Comparison of ENCODE assay signal across 7 cellular contexts in genomic region chr5:125410501-125411162, GRCh38.
DNase-seq lines count a peak whose midpoint lies in the region; ATAC-seq, FAIRE-seq and TF ChIP-seq lines count a peak whose summit lies in the region.

No MANE protein-coding gene starts in this region.

- peak; percentile 7 for DNase-seq in hepatocyte (ENCODE audit: low spot score)
- no peak for DNase-seq in activated T-cell treated with anti-CD3 and anti-CD28 coated beads, Interleukin-2, amount 50 U/mL, for 48 hours
- no peak for DNase-seq in NCI-H82 treated with DMSO at 0.1 percent for 48 hours (lab: John Stamatoyannopoulos, UW; ENCODE audit: unreplicated experiment)

- 36% methylated on average over 2 of the region's 2 CpGs for WGBS in hepatocyte (ENCODE audit: low lambda C conversion rate, missing lambda C conversion rate)

- H3K4me2 ChIP-seq in hepatocyte = peak overlapping the region; percentile 60

- H3K9ac ChIP-seq in HUES6 (ENCODE audit: low read length) = peak overlapping the region; percentile 12

- no peak overlapping the region for H3K4me3 ChIP-seq in HUES6 (ENCODE audit: low read depth, low read length)
- H3K4me3 ChIP-seq in hepatocyte = no peak overlapping the region

- ATAC-seq in HG02571 (IDR thresholded peaks at IDR 0.05; ENCODE audit: unreplicated experiment) = no peak

- peak; percentile 26 for FAIRE-seq in TTC549 (lab: Jason Lieb, UNC)

- H3K27me3 ChIP-seq in HUES6 (ENCODE audit: control insufficient read depth, insufficient read depth, low read length) (no peaks in the 10 kb centered on the region), hepatocyte (no peaks in the 10 kb centered on the region)

- no peaks in the 10 kb centered on the region for H3K36me3 ChIP-seq in HUES6 (ENCODE audit: control insufficient read depth, insufficient read depth, low read length)
- no peaks in the 10 kb centered on the region for H3K36me3 ChIP-seq in hepatocyte (replicated peaks; ENCODE audit: insufficient read depth, low read depth)

- no peak overlapping the region for H2AFZ ChIP-seq in hepatocyte

- H3K9me2 ChIP-seq in hepatocyte (replicated peaks; ENCODE audit: insufficient read depth) = no peaks in the 10 kb centered on the region

- H3K4me1 ChIP-seq in HUES6 (ENCODE audit: control insufficient read depth, insufficient read depth, low read length) = peaks cover 60% of the 10 kb centered on the region
- H3K4me1 ChIP-seq in hepatocyte (ENCODE audit: insufficient read depth) = peaks cover 54% of the 10 kb centered on the region

- peaks cover 4% of the 10 kb centered on the region; the same call in 1 of the 2 replicates for H3K9me3 ChIP-seq in HUES6 (ENCODE audit: control insufficient read depth, insufficient read depth, low read depth, low read length)
- no peaks in the 10 kb centered on the region for H3K9me3 ChIP-seq in hepatocyte (ENCODE audit: low read depth)

- H3K79me2 ChIP-seq in hepatocyte = no peaks in the 10 kb centered on the region

- H3K27ac ChIP-seq in HUES6 (ENCODE audit: low read depth, low read length) (peak overlapping the region; percentile 23; the same call in 1 of the 2 replicates), hepatocyte (peak overlapping the region; percentile 80), temporal lobe (ENCODE audit: low read depth, low read length) (peak overlapping the region; percentile 93)

- no peak for TF ChIP-seq CTCF in hepatocyte (IDR thresholded peaks at IDR 0.05; ENCODE audit: poor library complexity)

- H4K20me1 ChIP-seq in hepatocyte (ENCODE audit: insufficient read depth, poor library complexity, severe bottlenecking) = no peaks in the 10 kb centered on the region

Comparison
In these comparisons a context has a peak if more than half of its experiments do, and no peak if none do; other contexts are left out.
1. H3K27ac ChIP-seq: peak in every context shown above with its lines; median percentile 93 in temporal lobe; 80 in hepatocyte; 23 in HUES6.